10 cellular contexts compared by ENCODE assay signal in genomic region chr20:63274381-63275228, GRCh38. TPM values are rescaled to one million over a fixed set of nuclear protein-coding genes. Genes with fewer than 3 reads are reported as not detected.
DNase-seq lines count a peak whose midpoint lies in the region; ATAC-seq and TF ChIP-seq lines count a peak whose summit lies in the region.
"Had no signal": no experiment of that assay in that cellular context is flagged by ENCODE, and none has a peak within 500 bp of the region (broad histone marks: within the 10 kb centered on the region; RNA-seq: fewer than 3 reads in every experiment).

No MANE protein-coding gene starts in this region.

- peak overlapping the region; percentile 98 for H3K4me3 ChIP-seq in left ventricle myocardium inferior
- H3K4me3 ChIP-seq in endocrine pancreas (ENCODE audit: control insufficient read depth, insufficient read depth, low read length): no peak overlapping the region
- H3K4me3 ChIP-seq in upper lobe of right lung: peak overlapping the region; percentile 90

- H3K9ac ChIP-seq in endocrine pancreas (ENCODE audit: control insufficient read depth, insufficient read depth, low read length): peak overlapping the region; percentile 54

- intact Hi-C loops in left ventricle myocardium inferior (cut with micrococcal nuclease) (no loop called here), Right ventricle myocardium superior (cut with DNase I) (no loop called here), upper lobe of right lung (cut with DNase I) (no loop called here)

- H3K36me3 ChIP-seq in left ventricle myocardium inferior: peaks cover 38% of the 10 kb centered on the region
- H3K36me3 ChIP-seq in endocrine pancreas (ENCODE audit: control insufficient read depth, insufficient read depth, low read length): peaks cover 2% of the 10 kb centered on the region
- H3K36me3 ChIP-seq in upper lobe of right lung: peaks cover 37% of the 10 kb centered on the region

- DNase-seq in left ventricle myocardium inferior: no peak
- no peak for DNase-seq in Right ventricle myocardium superior
- no peak for DNase-seq in upper lobe of right lung
- DNase-seq in dermis blood vessel endothelial cell: no peak
- DNase-seq in NCI-H2196 (lab: John Stamatoyannopoulos, UW; ENCODE audit: unreplicated experiment): no peak
- DNase-seq: COR-L47; left colon; NCI-H187 treated with DMSO at 0.1 percent for 48 hours; stimulated activated CD4-positive, alpha-beta T cell treated with anti-CD3 and anti-CD28 coated beads, Interleukin-2, amount 100 ng/mL, for 24 hours had no signal

- no peak for ATAC-seq in Right ventricle myocardium superior (ENCODE audit: poor library complexity)
- ATAC-seq in upper lobe of right lung: no peak

- no peak overlapping the region for H3K27ac ChIP-seq in left ventricle myocardium inferior (replicated peaks)
- no peak overlapping the region for H3K27ac ChIP-seq in upper lobe of right lung

- TF ChIP-seq CTCF in left ventricle myocardium inferior (IDR thresholded peaks at IDR 0.05; ENCODE audit: borderline replicate concordance): no peak
- no peak for TF ChIP-seq CTCF in upper lobe of right lung (IDR thresholded peaks at IDR 0.05)

- H3K27me3 ChIP-seq in left ventricle myocardium inferior (ENCODE audit: low read depth): no peaks in the 10 kb centered on the region
- H3K27me3 ChIP-seq in endocrine pancreas (ENCODE audit: control insufficient read depth, insufficient read depth, low read length): no peaks in the 10 kb centered on the region
- no peaks in the 10 kb centered on the region for H3K27me3 ChIP-seq in upper lobe of right lung

- H3K4me1 ChIP-seq in left ventricle myocardium inferior (peaks cover 48% of the 10 kb centered on the region), endocrine pancreas (ENCODE audit: control insufficient read depth, insufficient read depth, low read length) (no peaks in the 10 kb centered on the region), upper lobe of right lung (peaks cover 18% of the 10 kb centered on the region)

- H3K9me3 ChIP-seq in left ventricle myocardium inferior (replicated peaks) (no peaks in the 10 kb centered on the region), endocrine pancreas (ENCODE audit: control insufficient read depth, low read length) (no peaks in the 10 kb centered on the region), upper lobe of right lung (no peaks in the 10 kb centered on the region)

RNA-seq across cellular contexts. Expression of gene ARFGAP1, which starts 2.0 kb away (rescaled TPM):
- 33.4 TPM for total RNA-seq in left ventricle myocardium inferior
- total RNA-seq in Right ventricle myocardium superior: 25.3 TPM
- 67.0 TPM for total RNA-seq in upper lobe of right lung
- total RNA-seq in dermis blood vessel endothelial cell: 60.0 and 70.8 TPM in 2 replicates

RNA-seq across cellular contexts. Expression of gene COL20A1, which starts 18.4 kb away (rescaled TPM):
- total RNA-seq in left ventricle myocardium inferior (not detected), Right ventricle myocardium superior (not detected), upper lobe of right lung (not detected), dermis blood vessel endothelial cell (under 0.01 TPM in 1 of 2 replicates, not detected in the other)
- total RNA-seq: left colon had no signal

RNA-seq across cellular contexts. Expression of gene NKAIN4, which starts 20.3 kb away (rescaled TPM):
- total RNA-seq in left ventricle myocardium inferior (not detected), Right ventricle myocardium superior (not detected), upper lobe of right lung (not detected), dermis blood vessel endothelial cell (not detected in 2 replicates)

RNA-seq across cellular contexts. Expression of gene BIRC7, which starts 38.9 kb away (rescaled TPM):
- total RNA-seq in left ventricle myocardium inferior: 0.27 TPM
- total RNA-seq in Right ventricle myocardium superior: 0.22 TPM
- 15.5 TPM for total RNA-seq in upper lobe of right lung
- total RNA-seq in dermis blood vessel endothelial cell: not detected in 2 replicates

RNA-seq across cellular contexts. Expression of gene YTHDF1, which starts 58.7 kb away (rescaled TPM):
- total RNA-seq in left ventricle myocardium inferior (22.2 TPM), Right ventricle myocardium superior (21.1 TPM), upper lobe of right lung (36.9 TPM), dermis blood vessel endothelial cell (18.4 and 28.1 TPM in 2 replicates)
